Comparison of ENCODE assay signal across 1 cellular context in genomic region chr11:61905801-61906521, GRCh38.
TF ChIP-seq lines count a peak whose summit lies in the region.

No MANE protein-coding gene starts in this region.

TF ChIP-seq in K562, 482 proteins besides CTCF, POLR2A, EP300 and RAD21:
- TF ChIP-seq MYBL2 (IDR thresholded peaks at IDR 0.05; ENCODE audit: low read depth) (no peak), MYBL2 (CRISPR knock-in tag; IDR thresholded peaks at IDR 0.05; ENCODE audit: borderline replicate concordance) (no peak), YBX1 (IDR thresholded peaks at IDR 0.05) (no peak), ARID4B (CRISPR knock-in tag; IDR thresholded peaks at IDR 0.05) (no peak), SIRT6 (IDR thresholded peaks at IDR 0.05; ENCODE audit: low read depth, low read length) (no peak), POLR2G (IDR thresholded peaks at IDR 0.05; ENCODE audit: low read depth, low read length) (0 out of 2 replicates have a peak, but pooled peaks have one; percentile 19), MEIS2 (IDR thresholded peaks at IDR 0.05; ENCODE audit: partially characterized antibody) (peak; percentile 27), EP400 (IDR thresholded peaks at IDR 0.05) (no peak)
